19 cellular contexts compared by ENCODE assay signal in the genomic region with DNA sequence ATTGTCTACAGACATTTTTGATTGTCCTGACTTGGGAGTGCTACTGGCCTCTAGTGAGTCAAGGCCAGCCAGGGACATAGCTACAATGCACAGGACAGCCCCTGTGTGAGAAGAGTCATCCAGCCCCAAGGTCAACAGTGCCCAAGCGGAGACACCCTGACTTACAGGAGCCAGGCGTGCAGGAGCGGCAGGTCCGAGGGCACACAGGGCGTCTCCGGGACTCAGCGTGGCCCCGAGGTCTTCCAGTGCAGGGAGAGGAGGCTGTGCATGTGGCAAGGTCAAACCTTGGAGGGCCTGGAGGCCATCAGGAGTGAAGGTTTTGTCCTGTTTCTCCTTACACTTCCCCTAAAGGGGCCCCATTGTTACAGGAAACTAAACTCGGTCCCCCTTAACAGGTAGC. TPM values are rescaled to one million over a fixed set of nuclear protein-coding genes. Genes with fewer than 3 reads are reported as not detected.
DNase-seq lines count a peak whose midpoint lies in the region; ATAC-seq and TF ChIP-seq lines count a peak whose summit lies in the region.
"Had no signal": no experiment of that assay in that cellular context is flagged by ENCODE, and none has a peak within 500 bp of the region (broad histone marks: within the 10 kb centered on the region; RNA-seq: fewer than 3 reads in every experiment).

No MANE protein-coding gene starts in this region.

- TF ChIP-seq POLR2A in testis (IDR thresholded peaks at IDR 0.05): no peak

- H3K27ac ChIP-seq in right atrium auricular region: no peak overlapping the region
- H3K27ac ChIP-seq in testis: peak overlapping the region in 1 of 2 donors; percentile 50
- H3K27ac ChIP-seq: 22Rv1, BLaER1, C4-2B had no signal

- DNase-seq in Right ventricle myocardium inferior (ENCODE audit: missing footprints) (no peak), right atrium auricular region (ENCODE audit: low spot score) (no peak), mesenteric fat pad (ENCODE audit: low spot score) (peak; percentile 49), testis (peak; percentile 37), activated gamma-delta T cell treated with Interleukin-2 at 50 U/mL for 16 hours (no peak)
- DNase-seq: CD4-positive, CD25-positive, alpha-beta regulatory T cell; CD8-positive, alpha-beta T cell; DMS 273 treated with DMSO at 0.1 percent for 48 hours; DMS79; EL; GDM1; HFFc6 had no signal

- no peaks in the 10 kb centered on the region for H3K27me3 ChIP-seq in right atrium auricular region
- no peaks in the 10 kb centered on the region for H3K27me3 ChIP-seq in testis
- H3K27me3 ChIP-seq: BLaER1 had no signal

- H3K4me1 ChIP-seq in right atrium auricular region (no peaks in the 10 kb centered on the region), testis (peaks cover 11% of the 10 kb centered on the region)
- H3K4me1 ChIP-seq: HAP-1 had no signal

- 83 to 84% methylated on average over 5 to 9 of the region's 9 CpGs for WGBS in testis, 2 donors

- H3K36me3 ChIP-seq in right atrium auricular region (no peaks in the 10 kb centered on the region), testis (ENCODE audit: low read depth, missing control alignments) (no peaks in the 10 kb centered on the region)
- H3K36me3 ChIP-seq: BLaER1, HAP-1 had no signal

- H3K9me3 ChIP-seq in right atrium auricular region: no peaks in the 10 kb centered on the region
- H3K9me3 ChIP-seq in testis: no peaks in the 10 kb centered on the region
- H3K9me3 ChIP-seq: BLaER1, HAP-1 had no signal

- peak; percentile 16 for ATAC-seq in Right ventricle myocardium inferior
- ATAC-seq in HG03378 (IDR thresholded peaks at IDR 0.05; ENCODE audit: unreplicated experiment): no peak
- ATAC-seq: CD8-positive, alpha-beta T cell; GM12878; GM23338 had no signal

- H3K4me3 ChIP-seq in right atrium auricular region: no peak overlapping the region
- no peak overlapping the region for H3K4me3 ChIP-seq in testis
- H3K4me3 ChIP-seq: BLaER1, GM12878, GM23338, HAP-1 had no signal

- TF ChIP-seq CTCF in right atrium auricular region (IDR thresholded peaks at IDR 0.05) (no peak), testis (IDR thresholded peaks at IDR 0.05) (no peak)

- intact Hi-C loops in Right ventricle myocardium inferior (cut with DNase I) (no loop called here), testis (cut with DNase I; ENCODE audit: low total_unique reads) (no loop called here)

RNA-seq across cellular contexts. Expression of gene QKI, which starts 41.3 kb away (rescaled TPM):
- total RNA-seq in Right ventricle myocardium inferior (459 TPM), right atrium auricular region (100 to 1,000 TPM; 366 to 434 TPM), mesenteric fat pad (267 TPM), testis (100 to 1,000 TPM; 315 to 366 TPM)
- 148 TPM for polyA plus RNA-seq in testis (ENCODE audit: insufficient read depth, low read depth, low replicate concordance)

Comparison
In these comparisons a context has a peak if more than half of its experiments do, and no peak if none do; other contexts are left out.
1. DNase-seq: peak in mesenteric fat pad (single experiment) and testis (single experiment); none in Right ventricle myocardium inferior (single experiment), right atrium auricular region (single experiment) and activated gamma-delta T cell treated with Interleukin-2 at 50 U/mL for 16 hours (single experiment).